8 cellular contexts compared by ENCODE assay signal in genomic region chrX:103533428-103534216, GRCh38. TPM values are rescaled to one million over a fixed set of nuclear protein-coding genes. Genes with fewer than 3 reads are reported as not detected.
DNase-seq lines count a peak whose midpoint lies in the region; ATAC-seq and TF ChIP-seq lines count a peak whose summit lies in the region.

No MANE protein-coding gene starts in this region.

- TF ChIP-seq CTCF in LNCaP clone FGC (IDR thresholded peaks at IDR 0.05; ENCODE audit: control insufficient read depth, extremely low read depth, insufficient read depth) (peak; percentile 74), adrenal gland (IDR thresholded peaks at IDR 0.05) (peak; percentile 72 to 81 (median 78)), heart left ventricle (IDR thresholded peaks at IDR 0.05) (peak; percentile 55 to 84 (median 72)), upper lobe of right lung (IDR thresholded peaks at IDR 0.05) (peak; percentile 71)

- no peaks in the 10 kb centered on the region for H3K27me3 ChIP-seq in ACC112 (ENCODE audit: insufficient read depth, low read length)
- H3K27me3 ChIP-seq in adrenal gland = peaks cover 3% of the 10 kb centered on the region
- peaks cover 0 to 14% (median 0%) of the 10 kb centered on the region in 9 donors for H3K27me3 ChIP-seq in heart left ventricle
- no peaks in the 10 kb centered on the region for H3K27me3 ChIP-seq in upper lobe of right lung

- no peaks in the 10 kb centered on the region for H3K9me3 ChIP-seq in adrenal gland (replicated peaks in 1 of 3)
- no peaks in the 10 kb centered on the region for H3K9me3 ChIP-seq in heart left ventricle
- H3K9me3 ChIP-seq in upper lobe of right lung = no peaks in the 10 kb centered on the region

- H3K36me3 ChIP-seq in ACC112 (ENCODE audit: insufficient read depth, low read length) (no peaks in the 10 kb centered on the region), adrenal gland (replicated peaks in 1 of 2) (no peaks in the 10 kb centered on the region), heart left ventricle (no peaks in the 10 kb centered on the region), upper lobe of right lung (no peaks in the 10 kb centered on the region)

- peak overlapping the region; percentile 70 for H3K4me3 ChIP-seq in ACC112 (ENCODE audit: low read depth, low read length)
- H3K4me3 ChIP-seq in LNCaP clone FGC (ENCODE audit: low read depth, low read length) = peak overlapping the region; percentile 30; the same call in 1 of the 2 replicates
- peak overlapping the region in 1 of 4 donors; percentile 51 for H3K4me3 ChIP-seq in adrenal gland
- peak overlapping the region in 10 of 12 donors; percentile 32 to 60 (median 46) for H3K4me3 ChIP-seq in heart left ventricle
- H3K4me3 ChIP-seq in upper lobe of right lung = peak overlapping the region; percentile 36

- 3 to 17% (median 10%) methylated on average over 15 of the region's 15 CpGs for WGBS in adrenal gland, 4 donors
- WGBS in heart left ventricle, 4 donors = 3 to 16% (median 7%) methylated on average over 15 of the region's 15 CpGs

- H3K4me1 ChIP-seq in ACC112 (ENCODE audit: control insufficient read depth, insufficient read depth, low read length, unreplicated experiment) = peaks cover 25% of the 10 kb centered on the region
- no peaks in the 10 kb centered on the region for H3K4me1 ChIP-seq in adrenal gland (replicated peaks in 1 of 2)
- H3K4me1 ChIP-seq in heart left ventricle = peaks cover 0 to 5% (median 0%) of the 10 kb centered on the region in 12 donors
- no peaks in the 10 kb centered on the region for H3K4me1 ChIP-seq in upper lobe of right lung

- peak; percentile 60 for ATAC-seq in GM18517 (IDR thresholded peaks at IDR 0.05; ENCODE audit: unreplicated experiment)
- peak; percentile 77 for ATAC-seq in SK-N-SH treated with all-trans-retinoic acid at 6 μM for 48 hours
- ATAC-seq in heart left ventricle = peak; percentile 55 to 73 (median 66)
- ATAC-seq in upper lobe of right lung = peak; percentile 86

- peak overlapping the region; percentile 40 for H2AFZ ChIP-seq in ACC112 (ENCODE audit: low read length, unreplicated experiment)

- DNase-seq in LNCaP clone FGC (ENCODE audit: low read depth) = no peak
- DNase-seq in adrenal gland = peak; percentile 57 to 93 (median 84)
- peak; percentile 45 to 73 (median 64) for DNase-seq in heart left ventricle
- peak; percentile 88 for DNase-seq in posterior vena cava (ENCODE audit: low spot score)
- peak; percentile 71 for DNase-seq in upper lobe of right lung

- no peak for TF ChIP-seq POLR2A in adrenal gland (IDR thresholded peaks at IDR 0.05)
- no peak for TF ChIP-seq POLR2A in heart left ventricle (IDR thresholded peaks at IDR 0.05)

- no peak overlapping the region for H3K27ac ChIP-seq in ACC112 (ENCODE audit: low read depth, low read length)
- H3K27ac ChIP-seq in adrenal gland = peak overlapping the region in 2 of 5 donors; percentile 27 to 59
- H3K27ac ChIP-seq in heart left ventricle = no peak overlapping the region
- H3K27ac ChIP-seq in upper lobe of right lung = no peak overlapping the region

- intact Hi-C loops in adrenal gland (cut with DNase I) = loop anchor here (5.0 to 10.0 kb wide), 3 partner anchors 141 to 284 kb away; no protein-coding TSS in a partner anchor
- intact Hi-C loops in heart left ventricle (cut with DNase I) = loop anchor here (2.0 to 10.0 kb wide), 11 partner anchors 91 to 601 kb away; partner anchors contain the start of genes MORF4L2 (in 3 of the 10) and TCEAL1 (in 2 of the 10)
- intact Hi-C loops in posterior vena cava (cut with DNase I) = loop anchor here (10.0 kb wide), 2 partner anchors 71 to 621 kb away; partner anchors contain the start of genes SLC25A53 (in 1 of the 2) and TCEAL3 (in 1 of the 2)
- intact Hi-C loops in upper lobe of right lung (cut with DNase I) = loop anchor here (10.0 kb wide), 1 partner anchor 281 kb away; no protein-coding TSS in a partner anchor

- no peaks in the 10 kb centered on the region for H3K79me2 ChIP-seq in ACC112 (ENCODE audit: control insufficient read depth, insufficient read depth, low read length, unreplicated experiment)

TF ChIP-seq in SK-N-SH treated with all-trans-retinoic acid at 6 μM for 48 hours, 23 proteins besides CTCF, POLR2A, EP300 and RAD21:
- no peak for TF ChIP-seq ZFP3 (CRISPR knock-in tag; IDR thresholded peaks at IDR 0.05)
- TF ChIP-seq ARNTL (CRISPR knock-in tag; IDR thresholded peaks at IDR 0.05; ENCODE audit: borderline replicate concordance, low read depth) = no peak
- TF ChIP-seq TCF4 (CRISPR knock-in tag; IDR thresholded peaks at IDR 0.05; ENCODE audit: borderline replicate concordance) = no peak
- TF ChIP-seq ZNF70 (CRISPR knock-in tag; IDR thresholded peaks at IDR 0.05) = peak; percentile 88
- TF ChIP-seq ZC3H10 (CRISPR knock-in tag; IDR thresholded peaks at IDR 0.05) = no peak
- TF ChIP-seq SNAI2 (CRISPR knock-in tag; IDR thresholded peaks at IDR 0.05) = no peak
TF ChIP-seq in SK-N-SH treated with all-trans-retinoic acid at 6 μM for 48 hours: peak in this region for 1.

RNA-seq across cellular contexts. Expression of gene RAB40A, which starts 14.3 kb away (rescaled TPM):
- total RNA-seq in adrenal gland (1 to 10 TPM in 5 of 8 donors, under 1 TPM in 3; 0.65 to 3.4 (median 1.2) TPM), heart left ventricle (under 1 TPM in 4 of 9 donors, not detected in 5; 0.12 to 0.43 (median 0.17) TPM), posterior vena cava (10 to 100 TPM in 1 of 2 donors, 1 to 10 TPM in 1; 6.5 to 19.7 TPM), upper lobe of right lung (1.1 TPM)
- polyA plus RNA-seq in adrenal gland (1 to 10 TPM; 1.1 to 1.5 (median 1.1) TPM), heart left ventricle (under 1 TPM in 1 of 2 donors, not detected in 1; 0.11 TPM)

RNA-seq across cellular contexts. Expression of gene TCEAL4, which starts 51.7 kb away (rescaled TPM):
- total RNA-seq in adrenal gland = 100 to 1,000 TPM in 7 of 8 donors, 10 to 100 TPM in 1; 64.9 to 158 (median 135) TPM
- 100 to 1,000 TPM; 260 to 620 (median 476) TPM for polyA plus RNA-seq in adrenal gland
- total RNA-seq in heart left ventricle = 10 to 100 TPM; 50.9 to 75.3 (median 64.8) TPM
- polyA plus RNA-seq in heart left ventricle = 100 to 1,000 TPM; 105 to 176 TPM
- 100 to 1,000 TPM; 197 to 336 TPM for total RNA-seq in posterior vena cava
- total RNA-seq in upper lobe of right lung = 92.3 TPM
